In the genomic region with DNA sequence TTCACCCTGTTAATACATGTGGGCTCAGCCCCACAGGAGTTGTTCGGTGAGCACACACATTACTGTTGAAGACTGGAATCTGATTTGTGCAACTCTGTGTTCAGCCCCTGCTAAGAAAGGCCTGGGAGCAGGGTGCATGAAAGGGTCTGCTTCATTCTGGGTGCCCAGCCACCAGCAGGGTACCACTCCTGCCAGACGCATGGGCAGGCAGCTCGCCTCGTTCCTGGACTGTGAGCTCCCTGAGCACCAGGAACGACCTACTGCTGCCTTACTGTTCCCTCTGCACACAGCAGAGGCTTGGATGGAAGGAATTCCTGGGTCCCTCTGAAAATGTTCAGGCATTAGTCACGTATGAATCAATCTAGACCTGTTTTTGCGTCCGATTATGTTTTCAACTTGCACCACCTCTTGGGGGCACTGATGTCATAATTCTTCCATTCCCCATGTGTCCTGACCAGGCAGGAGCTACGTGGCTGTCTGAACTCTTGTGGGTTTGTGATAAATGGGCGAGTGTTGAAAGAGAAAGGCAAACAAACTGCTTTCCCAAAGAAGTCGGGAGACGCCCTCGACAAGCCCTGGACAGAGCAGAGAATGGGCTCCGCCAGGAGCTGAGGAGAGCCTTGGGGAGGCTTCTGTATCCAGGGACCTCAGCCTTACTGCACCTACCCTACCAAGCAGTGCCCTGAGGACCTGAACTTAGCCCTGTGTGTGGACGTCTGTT, we compare ENCODE assay signal across 9 cellular contexts.
DNase-seq lines count a peak whose midpoint lies in the region; ATAC-seq, FAIRE-seq and TF ChIP-seq lines count a peak whose summit lies in the region.
"Had no signal": no experiment of that assay in that cellular context is flagged by ENCODE, and none has a peak within 500 bp of the region (broad histone marks: within the 10 kb centered on the region; RNA-seq: fewer than 3 reads in every experiment).

No MANE protein-coding gene starts in this region.

- in situ Hi-C loops in Caki2 (cut with HindIII; ENCODE audit: low pct_unique_long_range_greater_than_20kb, low sequenced_read_pairs) = no loop called here

- DNase-seq in Caki2 (ENCODE audit: low read depth) (peak; percentile 77), left lobe of liver (ENCODE audit: low spot score) (peak; percentile 81), urothelium cell line (ENCODE audit: low spot score) (peak; percentile 49), dorsolateral prefrontal cortex (no peak)
- no peak for DNase-seq in activated CD4-positive, alpha-beta T cell treated with anti-CD3 and anti-CD28 coated beads, Interleukin-2, amount 50 U/mL, for 48 hours

- intact Hi-C loops in dorsolateral prefrontal cortex (cut with DNase I) = no loop called here

- H3K27me3 ChIP-seq in dorsolateral prefrontal cortex = no peaks in the 10 kb centered on the region

- H3K4me3 ChIP-seq in WI38 (ENCODE audit: low read depth, low read length) = peak overlapping the region; percentile 8; the same call in 1 of the 2 replicates
- no peak overlapping the region for H3K4me3 ChIP-seq in dorsolateral prefrontal cortex

- no peak for FAIRE-seq in urothelium cell line (lab: Jason Lieb, UNC)
- FAIRE-seq: islet of Langerhans had no signal

- peak overlapping the region in 10 of 59 donors; percentile 5 to 70 (median 38) for H3K27ac ChIP-seq in dorsolateral prefrontal cortex

- ATAC-seq in HG02943 (IDR thresholded peaks at IDR 0.05; ENCODE audit: low read depth, unreplicated experiment) (peak; percentile 29), left lobe of liver (peak; percentile 89), GM18520 (IDR thresholded peaks at IDR 0.05; ENCODE audit: unreplicated experiment) (no peak)

- TF ChIP-seq CTCF in WI38 (IDR thresholded peaks at IDR 0.05; ENCODE audit: low read depth, low read length) (no peak), dorsolateral prefrontal cortex (IDR thresholded peaks at IDR 0.05 in 54 of 56, conservative IDR thresholded peaks at IDR 0.05 in 2 of 56; ENCODE audit: low read depth in 1 of 56, partially characterized antibody in 56 of 56) (no peak)

Comparison
In these comparisons a context has a peak if more than half of its experiments do, and no peak if none do; other contexts are left out.
1. DNase-seq: peak in Caki2 (single experiment), left lobe of liver (single experiment) and urothelium cell line (single experiment); none in dorsolateral prefrontal cortex (0 of 10) and activated CD4-positive, alpha-beta T cell treated with anti-CD3 and anti-CD28 coated beads, Interleukin-2, amount 50 U/mL, for 48 hours (0 of 2).